In genomic region chr22:20963201-20964052, GRCh38 we compare ENCODE assay signal across 19 cellular contexts. TPM values are rescaled to one million over a fixed set of nuclear protein-coding genes. Genes with fewer than 3 reads are reported as not detected.
DNase-seq lines count a peak whose midpoint lies in the region; ATAC-seq, FAIRE-seq and TF ChIP-seq lines count a peak whose summit lies in the region.
"Had no signal": no experiment of that assay in that cellular context is flagged by ENCODE, and none has a peak within 500 bp of the region (broad histone marks: within the 10 kb centered on the region; RNA-seq: fewer than 3 reads in every experiment).

No MANE protein-coding gene starts in this region.

- H3K4me1 Mint-ChIP-seq in mesothelial cell of epicardium: peaks cover 6% of the 10 kb centered on the region
- peaks cover 9% of the 10 kb centered on the region for H3K4me1 Mint-ChIP-seq in type B pancreatic cell (ENCODE audit: unreplicated experiment)

- peak; percentile 21; the same call in 1 of the 2 replicates for TF ChIP-seq CTCF in HepG2 (CRISPR knock-in tag; IDR thresholded peaks at IDR 0.05)
- TF ChIP-seq CTCF in right lobe of liver (IDR thresholded peaks at IDR 0.05): no peak
- no peak for TF ChIP-seq CTCF in mesothelial cell of epicardium (IDR thresholded peaks at IDR 0.05; ENCODE audit: unreplicated experiment)
- TF ChIP-seq CTCF in type B pancreatic cell (conservative IDR thresholded peaks at IDR 0.05): no peak

- intact Hi-C loops in HepG2 (cut with micrococcal nuclease; ENCODE audit: unreplicated experiment) (loop anchor here (2.0 to 5.0 kb wide), 2 partner anchors 39 to 76 kb away; partner anchors contain the start of gene THAP7), right lobe of liver (cut with DNase I) (no loop called here)

- CTCF ChIA-PET in HepG2 (lab: Yijun Ruan, JAX; ENCODE audit: low intra/inter-chr PET ratio, low total read pairs): interaction anchor here (1.0 kb wide), 1 partner anchor 77 kb away, joined by 3 read pairs; no protein-coding TSS in a partner anchor

- H4K20me1 ChIP-seq in HepG2 (ENCODE audit: insufficient read depth, low read length): no peaks in the 10 kb centered on the region

- H3K36me3 ChIP-seq in HepG2 (replicated peaks in 1 of 2; ENCODE audit: control insufficient read depth in 1 of 2, insufficient read depth in 2 of 2, low read length in 2 of 2) (no peaks in the 10 kb centered on the region), right lobe of liver (no peaks in the 10 kb centered on the region)
- H3K36me3 ChIP-seq: cardiac muscle cell, stomach had no signal

- H3K4me3 ChIP-seq in HepG2 (replicated peaks in 1 of 3; ENCODE audit: insufficient read depth in 1 of 3, low read depth in 2 of 3, low read length in 3 of 3) (peak overlapping the region in 2 of 3 experiments; percentile 61 to 72; a peak in 3 of 6 replicates), right lobe of liver (no peak overlapping the region)
- H3K4me3 ChIP-seq: cardiac muscle cell, stomach had no signal

- peak overlapping the region; percentile 75 for H3K9ac ChIP-seq in HepG2 (ENCODE audit: insufficient read depth, low read depth, low read length)
- H3K9ac ChIP-seq: parathyroid adenoma had no signal

- H3K36me3 Mint-ChIP-seq in mesothelial cell of epicardium: no peaks in the 10 kb centered on the region
- no peaks in the 10 kb centered on the region for H3K36me3 Mint-ChIP-seq in type B pancreatic cell

- DNase-seq in HepG2 (ENCODE audit: low spot score): peak; percentile 91
- no peak for DNase-seq in right lobe of liver
- DNase-seq in mesothelial cell of epicardium (ENCODE audit: low spot score in 2 of 2, unreplicated experiment in 2 of 2): no peak
- DNase-seq in type B pancreatic cell (ENCODE audit: extremely low spot score, unreplicated experiment): no peak
- DNase-seq in D341Med (ENCODE audit: low spot score): no peak
- DNase-seq: activated B cell treated with CpG ODN at 0.5 μM for 24 hours; activated CD4-positive, alpha-beta memory T cell treated with anti-CD3 and anti-CD28 coated beads, Interleukin-2, amount 10 ng/mL, durations not matched to agents 7 days and 5 days; HFFc6; NCI-H524 treated with DMSO at 0.1 percent for 48 hours; SIG-M5; stomach had no signal

- POLR2A ChIA-PET in HepG2 (lab: Yijun Ruan, JAX): interaction anchor here (0.7 to 3.9 kb wide), 7 partner anchors 9 to 190 kb away, joined by 3 to 33 read pairs (median 3); partner anchors contain the start of genes LZTR1, SERPIND1 and THAP7

- no peaks in the 10 kb centered on the region for H3K27me3 ChIP-seq in HepG2 (ENCODE audit: control insufficient read depth in 1 of 2, insufficient read depth in 2 of 2, low read length in 2 of 2)
- H3K27me3 ChIP-seq in right lobe of liver: no peaks in the 10 kb centered on the region

- ATAC-seq in HepG2 (peak; percentile 80), right lobe of liver (no peak), GM18858 (IDR thresholded peaks at IDR 0.05; ENCODE audit: unreplicated experiment) (no peak)

- no peak overlapping the region for H3K27ac Mint-ChIP-seq in mesothelial cell of epicardium
- no peak overlapping the region for H3K27ac Mint-ChIP-seq in type B pancreatic cell
- H3K27ac Mint-ChIP-seq: activated B cell treated with CpG ODN at 0.5 μM for 24 hours; activated CD4-positive, alpha-beta memory T cell treated with anti-CD3 and anti-CD28 coated beads, Interleukin-2, amount 10 ng/mL, durations not matched to agents 7 days and 5 days; HFFc6; T-helper 2 cell treated with Interferon-gamma antibody and Interleukin-4, amounts not matched to agents 5 μg/mL and 100 μg/mL, for 36 hours had no signal

- H2AFZ ChIP-seq in HepG2 (ENCODE audit: low read length): no peak overlapping the region
- H2AFZ ChIP-seq: parathyroid adenoma had no signal

- H3K9me3 Mint-ChIP-seq in mesothelial cell of epicardium (no peaks in the 10 kb centered on the region), type B pancreatic cell (no peaks in the 10 kb centered on the region)
- H3K9me3 Mint-ChIP-seq: activated B cell treated with CpG ODN at 0.5 μM for 24 hours; activated CD4-positive, alpha-beta memory T cell treated with anti-CD3 and anti-CD28 coated beads, Interleukin-2, amount 10 ng/mL, durations not matched to agents 7 days and 5 days; HFFc6; T-helper 2 cell treated with Interferon-gamma antibody and Interleukin-4, amounts not matched to agents 5 μg/mL and 100 μg/mL, for 36 hours had no signal

- H3K4me3 Mint-ChIP-seq in mesothelial cell of epicardium (peak overlapping the region; percentile 75), type B pancreatic cell (peak overlapping the region; percentile 78)
- H3K4me3 Mint-ChIP-seq: activated CD4-positive, alpha-beta memory T cell treated with anti-CD3 and anti-CD28 coated beads, Interleukin-2, amount 10 ng/mL, durations not matched to agents 7 days and 5 days had no signal

- 0 out of 4 replicates have a peak, but pooled peaks of 1 of the 2 experiments have one; percentile 34 for TF ChIP-seq POLR2A in HepG2 (IDR thresholded peaks at IDR 0.05; ENCODE audit: insufficient read depth in 1 of 2, low read depth in 2 of 2, low read length in 2 of 2)
- TF ChIP-seq POLR2A in right lobe of liver (IDR thresholded peaks at IDR 0.05): no peak

- H3K9me3 ChIP-seq in HepG2 (ENCODE audit: low read length) (no peaks in the 10 kb centered on the region), right lobe of liver (no peaks in the 10 kb centered on the region)
- H3K9me3 ChIP-seq: stomach had no signal

- peak; percentile 97 for FAIRE-seq in HepG2 (lab: Jason Lieb, UNC)
- FAIRE-seq: frontal cortex had no signal

- TF ChIP-seq RAD21 in HepG2 (CRISPR knock-in tag; IDR thresholded peaks at IDR 0.05): no peak

- H3K4me2 ChIP-seq in HepG2 (ENCODE audit: low read depth, low read length): peak overlapping the region; percentile 99

- H3K27me3 Mint-ChIP-seq in mesothelial cell of epicardium (ENCODE audit: low read depth) (peaks cover 22% of the 10 kb centered on the region), type B pancreatic cell (peaks cover 15% of the 10 kb centered on the region)

- in situ Hi-C loops in HepG2 (cut with HindIII; ENCODE audit: extremely low pct_ligation_motif_present, low pct_unique_long_range_greater_than_20kb): no loop called here

- no TSS peak for BruUV-seq in HepG2 (replicated peaks; lab: Mats Ljungman, UMichigan)

- TF ChIP-seq EP300 in HepG2 (IDR thresholded peaks at IDR 0.05; ENCODE audit: low read depth in 2 of 2, low read length in 2 of 2): peak in 1 of 2 experiments; percentile 57; a peak in 1 of 4 replicates
- no peak; the same call in 1 of the 2 replicates for TF ChIP-seq EP300 in HepG2 (CRISPR knock-in tag; IDR thresholded peaks at IDR 0.05; ENCODE audit: borderline replicate concordance)

- peaks cover 4% of the 10 kb centered on the region for H3K79me2 ChIP-seq in HepG2 (ENCODE audit: insufficient read depth, low read length)
- H3K79me2 ChIP-seq: parathyroid adenoma had no signal

- 13% methylated on average over 7 of the region's 7 CpGs for WGBS in HepG2 (ENCODE audit: low lambda C conversion rate)
- 80% methylated on average over 1 of the region's 7 CpGs for WGBS in right lobe of liver (ENCODE audit: insufficient coverage, low coverage, low lambda C conversion rate, missing lambda C conversion rate)

- peak overlapping the region; percentile 69 for H3K27ac ChIP-seq in HepG2 (ENCODE audit: extremely low read length, insufficient read depth, low read length)
- H3K27ac ChIP-seq in right lobe of liver: no peak overlapping the region
- H3K27ac ChIP-seq: cardiac muscle cell, parathyroid adenoma, stomach had no signal

- peaks cover 59% of the 10 kb centered on the region for H3K4me1 ChIP-seq in HepG2 (ENCODE audit: insufficient read depth, low read length)
- peaks cover 0 to 5% (median 0%) of the 10 kb centered on the region in 4 donors for H3K4me1 ChIP-seq in right lobe of liver
- H3K4me1 ChIP-seq: parathyroid adenoma had no signal

RNA-seq across cellular contexts. Expression of gene AIFM3, which starts 3.6 kb away (rescaled TPM):
- total RNA-seq in HepG2 (2016; rRNA removed; fragmentation: Illumina TruSeq; extraction: Trizol) (11.0 and 15.3 TPM in 2 replicates), right lobe of liver (1 to 10 TPM in 3 of 6 experiments, under 1 TPM in 3; 0.37 to 1.4 (median 1.0) TPM), mesothelial cell of epicardium (2.4 to 3.2 TPM (median 2.5 TPM) in 3 replicates), type B pancreatic cell (ENCODE audit: low replicate concordance) (0.69 and 2.6 TPM in 2 replicates)
- total RNA-seq in HepG2 (2016; cell fraction: cytosol; rRNA removed; fragmentation: Illumina TruSeq; extraction: Trizol; ENCODE audit: low read depth): 11.0 and 11.3 TPM in 2 replicates
- total RNA-seq in HepG2 (2016; cell fraction: insoluble cytoplasmic fraction; rRNA removed; fragmentation: Illumina TruSeq; extraction: Trizol): 8.7 and 17.7 TPM in 2 replicates
- 18.9 and 20.5 TPM in 2 replicates for total RNA-seq in HepG2 (2016; cell fraction: membrane; rRNA removed; fragmentation: Illumina TruSeq; extraction: Trizol)
- 17.3 and 19.2 TPM in 2 replicates for total RNA-seq in HepG2 (2016; cell fraction: nucleus; rRNA removed; fragmentation: Illumina TruSeq; extraction: Trizol)
- polyA plus RNA-seq in HepG2 (2011; rRNA removed): 9.0 and 12.0 TPM in 2 replicates
- 9.9 and 12.9 TPM in 2 replicates for polyA plus RNA-seq in HepG2 (2011; cell fraction: cytosol; rRNA removed)
- 124 and 135 TPM in 2 replicates for polyA plus RNA-seq in HepG2 (2011; cell fraction: nucleus; rRNA removed)
- polyA plus RNA-seq in HepG2 (2012): 9.3 and 10.2 TPM in 2 replicates
- polyA plus RNA-seq in HepG2 (2016; cell fraction: cytosol; fragmentation: Illumina TruSeq; extraction: Trizol; ENCODE audit: low read depth): 9.8 and 11.5 TPM in 2 replicates
- polyA plus RNA-seq in HepG2 (2016; cell fraction: insoluble cytoplasmic fraction; fragmentation: Illumina TruSeq; extraction: Trizol; ENCODE audit: low read depth): 8.2 and 11.1 TPM in 2 replicates
- 16.8 and 17.1 TPM in 2 replicates for polyA plus RNA-seq in HepG2 (2016; cell fraction: membrane; fragmentation: Illumina TruSeq; extraction: Trizol; ENCODE audit: low read depth)
- polyA plus RNA-seq in HepG2 (2016; cell fraction: nucleus; fragmentation: Illumina TruSeq; extraction: Trizol; ENCODE audit: insufficient read depth, low read depth): 45.0 and 47.7 TPM in 2 replicates
- polyA minus RNA-seq in HepG2 (2011; rRNA and poly(A)+ RNA removed; ENCODE audit: low replicate concordance): 0.07 and 13.9 TPM in 2 replicates
- 6.5 and 6.6 TPM in 2 replicates for polyA minus RNA-seq in HepG2 (2011; cell fraction: cytosol; rRNA and poly(A)+ RNA removed)
- polyA minus RNA-seq in HepG2 (2011; cell fraction: nucleus; rRNA and poly(A)+ RNA removed): 18.9 and 19.3 TPM in 2 replicates
- total RNA-seq: LHCN-M2 had no signal

RNA-seq across cellular contexts. Expression of gene LZTR1, which starts 18.7 kb away (rescaled TPM):
- total RNA-seq in HepG2 (2016; rRNA removed; fragmentation: Illumina TruSeq; extraction: Trizol) (12.0 and 22.4 TPM in 2 replicates), right lobe of liver (10 to 100 TPM; 22.7 to 33.3 (median 27.0) TPM), mesothelial cell of epicardium (92.3 to 101 TPM (median 97.3 TPM) in 3 replicates), type B pancreatic cell (ENCODE audit: low replicate concordance) (60.3 and 102 TPM in 2 replicates)
- 6.7 and 7.2 TPM in 2 replicates for total RNA-seq in HepG2 (2016; cell fraction: cytosol; rRNA removed; fragmentation: Illumina TruSeq; extraction: Trizol; ENCODE audit: low read depth)
- total RNA-seq in HepG2 (2016; cell fraction: insoluble cytoplasmic fraction; rRNA removed; fragmentation: Illumina TruSeq; extraction: Trizol): 11.0 and 24.0 TPM in 2 replicates
- 7.2 and 7.5 TPM in 2 replicates for total RNA-seq in HepG2 (2016; cell fraction: membrane; rRNA removed; fragmentation: Illumina TruSeq; extraction: Trizol)
- total RNA-seq in HepG2 (2016; cell fraction: nucleus; rRNA removed; fragmentation: Illumina TruSeq; extraction: Trizol): 24.0 and 31.5 TPM in 2 replicates
- polyA plus RNA-seq in HepG2 (2011; rRNA removed): 21.8 and 36.0 TPM in 2 replicates
- 7.8 and 11.5 TPM in 2 replicates for polyA plus RNA-seq in HepG2 (2011; cell fraction: cytosol; rRNA removed)
- polyA plus RNA-seq in HepG2 (2011; cell fraction: nucleus; rRNA removed): 218 and 255 TPM in 2 replicates
- 16.0 and 20.8 TPM in 2 replicates for polyA plus RNA-seq in HepG2 (2012)
- polyA plus RNA-seq in HepG2 (2016; cell fraction: cytosol; fragmentation: Illumina TruSeq; extraction: Trizol; ENCODE audit: low read depth): 1.7 and 1.9 TPM in 2 replicates
- 10.7 and 13.3 TPM in 2 replicates for polyA plus RNA-seq in HepG2 (2016; cell fraction: insoluble cytoplasmic fraction; fragmentation: Illumina TruSeq; extraction: Trizol; ENCODE audit: low read depth)
- 3.5 and 4.4 TPM in 2 replicates for polyA plus RNA-seq in HepG2 (2016; cell fraction: membrane; fragmentation: Illumina TruSeq; extraction: Trizol; ENCODE audit: low read depth)
- polyA plus RNA-seq in HepG2 (2016; cell fraction: nucleus; fragmentation: Illumina TruSeq; extraction: Trizol; ENCODE audit: insufficient read depth, low read depth): 85.8 and 92.2 TPM in 2 replicates
- polyA minus RNA-seq in HepG2 (2011; rRNA and poly(A)+ RNA removed; ENCODE audit: low replicate concordance): 28.9 and 51.0 TPM in 2 replicates
- 12.1 and 13.7 TPM in 2 replicates for polyA minus RNA-seq in HepG2 (2011; cell fraction: cytosol; rRNA and poly(A)+ RNA removed)
- 71.7 and 79.9 TPM in 2 replicates for polyA minus RNA-seq in HepG2 (2011; cell fraction: nucleus; rRNA and poly(A)+ RNA removed)

RNA-seq across cellular contexts. Expression of gene THAP7, which starts 38.5 kb away (rescaled TPM):
- 20.4 and 25.5 TPM in 2 replicates for total RNA-seq in HepG2 (2016; rRNA removed; fragmentation: Illumina TruSeq; extraction: Trizol)
- 10.9 and 13.4 TPM in 2 replicates for total RNA-seq in HepG2 (2016; cell fraction: cytosol; rRNA removed; fragmentation: Illumina TruSeq; extraction: Trizol; ENCODE audit: low read depth)
- total RNA-seq in HepG2 (2016; cell fraction: insoluble cytoplasmic fraction; rRNA removed; fragmentation: Illumina TruSeq; extraction: Trizol): 22.1 and 23.8 TPM in 2 replicates
- 19.2 and 23.3 TPM in 2 replicates for total RNA-seq in HepG2 (2016; cell fraction: membrane; rRNA removed; fragmentation: Illumina TruSeq; extraction: Trizol)
- total RNA-seq in HepG2 (2016; cell fraction: nucleus; rRNA removed; fragmentation: Illumina TruSeq; extraction: Trizol): 18.4 and 19.1 TPM in 2 replicates
- polyA plus RNA-seq in HepG2 (2011; rRNA removed): 13.0 and 16.4 TPM in 2 replicates
- polyA plus RNA-seq in HepG2 (2011; cell fraction: cytosol; rRNA removed): 11.4 and 17.5 TPM in 2 replicates
- polyA plus RNA-seq in HepG2 (2011; cell fraction: nucleus; rRNA removed): 53.1 and 55.7 TPM in 2 replicates
- polyA plus RNA-seq in HepG2 (2012): 7.6 and 9.2 TPM in 2 replicates
- polyA plus RNA-seq in HepG2 (2016; cell fraction: cytosol; fragmentation: Illumina TruSeq; extraction: Trizol; ENCODE audit: low read depth): 11.6 and 14.4 TPM in 2 replicates
- 22.2 and 26.6 TPM in 2 replicates for polyA plus RNA-seq in HepG2 (2016; cell fraction: insoluble cytoplasmic fraction; fragmentation: Illumina TruSeq; extraction: Trizol; ENCODE audit: low read depth)
- polyA plus RNA-seq in HepG2 (2016; cell fraction: membrane; fragmentation: Illumina TruSeq; extraction: Trizol; ENCODE audit: low read depth): 17.6 and 24.0 TPM in 2 replicates
- polyA plus RNA-seq in HepG2 (2016; cell fraction: nucleus; fragmentation: Illumina TruSeq; extraction: Trizol; ENCODE audit: insufficient read depth, low read depth): 42.7 and 46.0 TPM in 2 replicates
- polyA minus RNA-seq in HepG2 (2011; rRNA and poly(A)+ RNA removed; ENCODE audit: low replicate concordance): 19.9 and 30.3 TPM in 2 replicates
- polyA minus RNA-seq in HepG2 (2011; cell fraction: cytosol; rRNA and poly(A)+ RNA removed): 6.9 and 7.9 TPM in 2 replicates
- 34.2 and 38.9 TPM in 2 replicates for polyA minus RNA-seq in HepG2 (2011; cell fraction: nucleus; rRNA and poly(A)+ RNA removed)
- total RNA-seq in right lobe of liver: 10 to 100 TPM in 5 of 6 experiments, 1 to 10 TPM in 1; 9.3 to 32.5 (median 15.6) TPM
- total RNA-seq in mesothelial cell of epicardium: 19.7 to 22.8 TPM (median 22.0 TPM) in 3 replicates
- 16.9 and 26.4 TPM in 2 replicates for total RNA-seq in type B pancreatic cell (ENCODE audit: low replicate concordance)

RNA-seq across cellular contexts. Expression of gene CRKL, which starts 46.2 kb away (rescaled TPM):
- 60.6 and 75.5 TPM in 2 replicates for total RNA-seq in HepG2 (2016; rRNA removed; fragmentation: Illumina TruSeq; extraction: Trizol)
- total RNA-seq in HepG2 (2016; cell fraction: cytosol; rRNA removed; fragmentation: Illumina TruSeq; extraction: Trizol; ENCODE audit: low read depth): 31.3 and 33.5 TPM in 2 replicates
- 61.8 and 67.5 TPM in 2 replicates for total RNA-seq in HepG2 (2016; cell fraction: insoluble cytoplasmic fraction; rRNA removed; fragmentation: Illumina TruSeq; extraction: Trizol)
- 27.3 and 27.5 TPM in 2 replicates for total RNA-seq in HepG2 (2016; cell fraction: membrane; rRNA removed; fragmentation: Illumina TruSeq; extraction: Trizol)
- 33.6 and 40.5 TPM in 2 replicates for total RNA-seq in HepG2 (2016; cell fraction: nucleus; rRNA removed; fragmentation: Illumina TruSeq; extraction: Trizol)
- polyA plus RNA-seq in HepG2 (2011; rRNA removed): 35.0 and 37.4 TPM in 2 replicates
- polyA plus RNA-seq in HepG2 (2011; cell fraction: cytosol; rRNA removed): 27.9 and 33.2 TPM in 2 replicates
- 28.4 and 33.0 TPM in 2 replicates for polyA plus RNA-seq in HepG2 (2011; cell fraction: nucleus; rRNA removed)
- polyA plus RNA-seq in HepG2 (2012): 35.2 and 35.3 TPM in 2 replicates
- 1.8 and 2.0 TPM in 2 replicates for polyA plus RNA-seq in HepG2 (2016; cell fraction: cytosol; fragmentation: Illumina TruSeq; extraction: Trizol; ENCODE audit: low read depth)
- polyA plus RNA-seq in HepG2 (2016; cell fraction: insoluble cytoplasmic fraction; fragmentation: Illumina TruSeq; extraction: Trizol; ENCODE audit: low read depth): 51.7 and 54.5 TPM in 2 replicates
- 8.2 and 8.3 TPM in 2 replicates for polyA plus RNA-seq in HepG2 (2016; cell fraction: membrane; fragmentation: Illumina TruSeq; extraction: Trizol; ENCODE audit: low read depth)
- 43.1 and 45.5 TPM in 2 replicates for polyA plus RNA-seq in HepG2 (2016; cell fraction: nucleus; fragmentation: Illumina TruSeq; extraction: Trizol; ENCODE audit: insufficient read depth, low read depth)
- polyA minus RNA-seq in HepG2 (2011; rRNA and poly(A)+ RNA removed; ENCODE audit: low replicate concordance): 24.4 and 79.1 TPM in 2 replicates
- polyA minus RNA-seq in HepG2 (2011; cell fraction: cytosol; rRNA and poly(A)+ RNA removed): 48.4 and 52.7 TPM in 2 replicates
- 20.6 and 30.0 TPM in 2 replicates for polyA minus RNA-seq in HepG2 (2011; cell fraction: nucleus; rRNA and poly(A)+ RNA removed)
- total RNA-seq in right lobe of liver: 10 to 100 TPM; 27.5 to 53.1 (median 35.2) TPM
- 72.3 to 78.5 TPM (median 75.1 TPM) in 3 replicates for total RNA-seq in mesothelial cell of epicardium
- total RNA-seq in type B pancreatic cell (ENCODE audit: low replicate concordance): 64.9 and 78.1 TPM in 2 replicates

RNA-seq across cellular contexts. Expression of gene P2RX6, which starts 51.5 kb away (rescaled TPM):
- total RNA-seq in HepG2 (2016; rRNA removed; fragmentation: Illumina TruSeq; extraction: Trizol): 0.04 TPM in 1 of 2 replicates, not detected in the other
- not detected in 2 replicates for total RNA-seq in HepG2 (2016; cell fraction: cytosol; rRNA removed; fragmentation: Illumina TruSeq; extraction: Trizol; ENCODE audit: low read depth)
- total RNA-seq in HepG2 (2016; cell fraction: insoluble cytoplasmic fraction; rRNA removed; fragmentation: Illumina TruSeq; extraction: Trizol): not detected in 2 replicates
- total RNA-seq in HepG2 (2016; cell fraction: membrane; rRNA removed; fragmentation: Illumina TruSeq; extraction: Trizol): not detected in 2 replicates
- not detected in 2 replicates for total RNA-seq in HepG2 (2016; cell fraction: nucleus; rRNA removed; fragmentation: Illumina TruSeq; extraction: Trizol)
- 0.12 and 0.20 TPM in 2 replicates for polyA plus RNA-seq in HepG2 (2011; rRNA removed)
- polyA plus RNA-seq in HepG2 (2011; cell fraction: cytosol; rRNA removed): 0.06 and 0.19 TPM in 2 replicates
- 0.66 and 1.2 TPM in 2 replicates for polyA plus RNA-seq in HepG2 (2011; cell fraction: nucleus; rRNA removed)
- 0.07 and 0.25 TPM in 2 replicates for polyA plus RNA-seq in HepG2 (2012)
- polyA plus RNA-seq in HepG2 (2016; cell fraction: cytosol; fragmentation: Illumina TruSeq; extraction: Trizol; ENCODE audit: low read depth): not detected in 2 replicates
- polyA plus RNA-seq in HepG2 (2016; cell fraction: insoluble cytoplasmic fraction; fragmentation: Illumina TruSeq; extraction: Trizol; ENCODE audit: low read depth): not detected in 2 replicates
- not detected in 2 replicates for polyA plus RNA-seq in HepG2 (2016; cell fraction: membrane; fragmentation: Illumina TruSeq; extraction: Trizol; ENCODE audit: low read depth)
- polyA plus RNA-seq in HepG2 (2016; cell fraction: nucleus; fragmentation: Illumina TruSeq; extraction: Trizol; ENCODE audit: insufficient read depth, low read depth): not detected in 2 replicates
- polyA minus RNA-seq in HepG2 (2011; rRNA and poly(A)+ RNA removed; ENCODE audit: low replicate concordance): 0.46 and 5.4 TPM in 2 replicates
- polyA minus RNA-seq in HepG2 (2011; cell fraction: cytosol; rRNA and poly(A)+ RNA removed): not detected in 2 replicates
- polyA minus RNA-seq in HepG2 (2011; cell fraction: nucleus; rRNA and poly(A)+ RNA removed): 0.50 TPM in 1 of 2 replicates, not detected in the other
- 1 to 10 TPM in 1 of 6 experiments, under 1 TPM in 4, not detected in 1; 0.09 to 1.4 (median 0.42) TPM for total RNA-seq in right lobe of liver
- total RNA-seq in mesothelial cell of epicardium: 0.72 to 1.1 TPM (median 0.88 TPM) in 3 replicates
- total RNA-seq in type B pancreatic cell (ENCODE audit: low replicate concordance): 0.71 and 2.8 TPM in 2 replicates
- total RNA-seq: dermis microvascular lymphatic vessel endothelial cell, epithelial cell of proximal tubule had no signal

Comparison
In these comparisons a context has a peak if more than half of its experiments do, and no peak if none do; other contexts are left out.
1. H3K4me3 ChIP-seq: peak in HepG2 (2 of 3); none in right lobe of liver (0 of 3).